In genomic region chr7:77459311-77459726, GRCh38 we compare ENCODE assay signal across 1 cellular context.
TF ChIP-seq lines count a peak whose summit lies in the region.

No MANE protein-coding gene starts in this region.

TF ChIP-seq in HepG2, 621 proteins besides CTCF, POLR2A, EP300 and RAD21 (continued from another document and continues in another):
- TF ChIP-seq HNF1A (IDR thresholded peaks at IDR 0.05; ENCODE audit: low read depth) (peak; percentile 47), HNF1A (CRISPR knock-in tag; IDR thresholded peaks at IDR 0.05; ENCODE audit: borderline replicate concordance) (peak; percentile 60; the same call in 1 of the 2 replicates), ZNF839 (CRISPR knock-in tag; IDR thresholded peaks at IDR 0.05; ENCODE audit: borderline replicate concordance) (no peak), TGIF2 (CRISPR knock-in tag; IDR thresholded peaks at IDR 0.05) (no peak), ZNF549 (CRISPR knock-in tag; IDR thresholded peaks at IDR 0.05) (no peak), HDAC1 (CRISPR knock-in tag; IDR thresholded peaks at IDR 0.05) (no peak), KDM4B (CRISPR knock-in tag; IDR thresholded peaks at IDR 0.05) (no peak), ZSCAN29 (CRISPR knock-in tag; conservative IDR thresholded peaks at IDR 0.05) (no peak), HHEX (CRISPR knock-in tag; IDR thresholded peaks at IDR 0.05) (peak; percentile 61; the same call in 1 of the 2 replicates), PPARG (CRISPR knock-in tag; conservative IDR thresholded peaks at IDR 0.05) (peak; percentile 80), REST (IDR thresholded peaks at IDR 0.05; ENCODE audit: borderline replicate concordance in 1 of 2, low read depth in 1 of 2, low read length in 2 of 2) (0 out of 4 replicates have a peak, but pooled peaks of 1 of the 2 experiments have one; percentile 12), PITX1 (CRISPR knock-in tag; IDR thresholded peaks at IDR 0.05) (peak; percentile 78), ZNF558 (CRISPR knock-in tag; IDR thresholded peaks at IDR 0.05; ENCODE audit: borderline replicate concordance) (no peak), SOX13 (IDR thresholded peaks at IDR 0.05) (peak; percentile 25; the same call in 1 of the 2 replicates), SOX13 (CRISPR knock-in tag; conservative IDR thresholded peaks at IDR 0.05 in 1 of 2, IDR thresholded peaks at IDR 0.05 in 1 of 2) (peak in 1 of 2 experiments; percentile 91; a peak in 2 of 4 replicates), E2F5 (CRISPR knock-in tag; conservative IDR thresholded peaks at IDR 0.05) (no peak), EZH2 (conservative IDR thresholded peaks at IDR 0.05; ENCODE audit: low read depth, low read length) (no peak), ZNF878 (CRISPR knock-in tag; IDR thresholded peaks at IDR 0.05) (no peak), ZIK1 (CRISPR knock-in tag; IDR thresholded peaks at IDR 0.05; ENCODE audit: borderline replicate concordance, low read depth) (no peak), ZNF674 (CRISPR knock-in tag; IDR thresholded peaks at IDR 0.05; ENCODE audit: low read depth) (no peak), ZSCAN20 (CRISPR knock-in tag; IDR thresholded peaks at IDR 0.05; ENCODE audit: borderline replicate concordance) (no peak), MED1 (CRISPR knock-in tag; IDR thresholded peaks at IDR 0.05) (peak; percentile 44; the same call in 1 of the 2 replicates), GFI1 (CRISPR knock-in tag; IDR thresholded peaks at IDR 0.05; ENCODE audit: borderline replicate concordance) (0 out of 2 replicates have a peak, but pooled peaks have one; percentile 38), ZBTB1 (CRISPR knock-in tag; IDR thresholded peaks at IDR 0.05; ENCODE audit: borderline replicate concordance) (no peak), ZNF569 (CRISPR knock-in tag; IDR thresholded peaks at IDR 0.05; ENCODE audit: borderline replicate concordance) (no peak), ZNF703 (CRISPR knock-in tag; IDR thresholded peaks at IDR 0.05; ENCODE audit: borderline replicate concordance) (no peak), FOXA3 (CRISPR knock-in tag; IDR thresholded peaks at IDR 0.05) (peak; percentile 95), TFDP2 (CRISPR knock-in tag; IDR thresholded peaks at IDR 0.05) (no peak), TBX3 (IDR thresholded peaks at IDR 0.05; ENCODE audit: borderline replicate concordance) (peak; percentile 91; the same call in 1 of the 2 replicates), XBP1 (CRISPR knock-in tag; IDR thresholded peaks at IDR 0.05) (no peak), ESRRA (CRISPR knock-in tag; IDR thresholded peaks at IDR 0.05; ENCODE audit: low read depth) (no peak), PCBP2 (optimal IDR thresholded peaks at IDR 0.05; ENCODE audit: low read depth, low read length, poor library complexity, severe bottlenecking) (no peak), DPF2 (CRISPR knock-in tag; IDR thresholded peaks at IDR 0.05; ENCODE audit: borderline replicate concordance, low read depth) (peak; percentile 37; the same call in 1 of the 2 replicates), MIER3 (CRISPR knock-in tag; IDR thresholded peaks at IDR 0.05; ENCODE audit: borderline replicate concordance) (no peak), DR1 (CRISPR knock-in tag; IDR thresholded peaks at IDR 0.05) (no peak), KLF13 (CRISPR knock-in tag; IDR thresholded peaks at IDR 0.05) (no peak), CREM (IDR thresholded peaks at IDR 0.05) (peak; percentile 88), CREM (CRISPR knock-in tag; IDR thresholded peaks at IDR 0.05) (no peak), HDAC2 (CRISPR knock-in tag; IDR thresholded peaks at IDR 0.05) (peak; percentile 62; the same call in 1 of the 2 replicates), AGO2 (optimal IDR thresholded peaks at IDR 0.05; ENCODE audit: low read depth, low read length) (no peak), ARID3A (IDR thresholded peaks at IDR 0.05; ENCODE audit: low read depth, low read length) (peak; percentile 89)
- TF ChIP-seq, protein P1, sequence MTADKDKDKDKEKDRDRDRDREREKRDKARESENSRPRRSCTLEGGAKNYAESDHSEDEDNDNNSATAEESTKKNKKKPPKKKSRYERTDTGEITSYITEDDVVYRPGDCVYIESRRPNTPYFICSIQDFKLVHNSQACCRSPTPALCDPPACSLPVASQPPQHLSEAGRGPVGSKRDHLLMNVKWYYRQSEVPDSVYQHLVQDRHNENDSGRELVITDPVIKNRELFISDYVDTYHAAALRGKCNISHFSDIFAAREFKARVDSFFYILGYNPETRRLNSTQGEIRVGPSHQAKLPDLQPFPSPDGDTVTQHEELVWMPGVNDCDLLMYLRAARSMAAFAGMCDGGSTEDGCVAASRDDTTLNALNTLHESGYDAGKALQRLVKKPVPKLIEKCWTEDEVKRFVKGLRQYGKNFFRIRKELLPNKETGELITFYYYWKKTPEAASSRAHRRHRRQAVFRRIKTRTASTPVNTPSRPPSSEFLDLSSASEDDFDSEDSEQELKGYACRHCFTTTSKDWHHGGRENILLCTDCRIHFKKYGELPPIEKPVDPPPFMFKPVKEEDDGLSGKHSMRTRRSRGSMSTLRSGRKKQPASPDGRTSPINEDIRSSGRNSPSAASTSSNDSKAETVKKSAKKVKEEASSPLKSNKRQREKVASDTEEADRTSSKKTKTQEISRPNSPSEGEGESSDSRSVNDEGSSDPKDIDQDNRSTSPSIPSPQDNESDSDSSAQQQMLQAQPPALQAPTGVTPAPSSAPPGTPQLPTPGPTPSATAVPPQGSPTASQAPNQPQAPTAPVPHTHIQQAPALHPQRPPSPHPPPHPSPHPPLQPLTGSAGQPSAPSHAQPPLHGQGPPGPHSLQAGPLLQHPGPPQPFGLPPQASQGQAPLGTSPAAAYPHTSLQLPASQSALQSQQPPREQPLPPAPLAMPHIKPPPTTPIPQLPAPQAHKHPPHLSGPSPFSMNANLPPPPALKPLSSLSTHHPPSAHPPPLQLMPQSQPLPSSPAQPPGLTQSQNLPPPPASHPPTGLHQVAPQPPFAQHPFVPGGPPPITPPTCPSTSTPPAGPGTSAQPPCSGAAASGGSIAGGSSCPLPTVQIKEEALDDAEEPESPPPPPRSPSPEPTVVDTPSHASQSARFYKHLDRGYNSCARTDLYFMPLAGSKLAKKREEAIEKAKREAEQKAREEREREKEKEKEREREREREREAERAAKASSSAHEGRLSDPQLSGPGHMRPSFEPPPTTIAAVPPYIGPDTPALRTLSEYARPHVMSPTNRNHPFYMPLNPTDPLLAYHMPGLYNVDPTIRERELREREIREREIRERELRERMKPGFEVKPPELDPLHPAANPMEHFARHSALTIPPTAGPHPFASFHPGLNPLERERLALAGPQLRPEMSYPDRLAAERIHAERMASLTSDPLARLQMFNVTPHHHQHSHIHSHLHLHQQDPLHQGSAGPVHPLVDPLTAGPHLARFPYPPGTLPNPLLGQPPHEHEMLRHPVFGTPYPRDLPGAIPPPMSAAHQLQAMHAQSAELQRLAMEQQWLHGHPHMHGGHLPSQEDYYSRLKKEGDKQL (CRISPR knock-in tag; IDR thresholded peaks at IDR 0.05; ENCODE audit: low read depth) = peak; percentile 74; the same call in 1 of the 2 replicates
